9 cellular contexts compared by ENCODE assay signal in genomic region chr12:8045952-8046944, GRCh38. TPM values are rescaled to one million over a fixed set of nuclear protein-coding genes. Genes with fewer than 3 reads are reported as not detected.
DNase-seq lines count a peak whose midpoint lies in the region; ATAC-seq, FAIRE-seq and TF ChIP-seq lines count a peak whose summit lies in the region.
"Had no signal": no experiment of that assay in that cellular context is flagged by ENCODE, and none has a peak within 500 bp of the region (broad histone marks: within the 10 kb centered on the region; RNA-seq: fewer than 3 reads in every experiment).

No MANE protein-coding gene starts in this region.

- TF ChIP-seq CTCF in KMS-11 (conservative IDR thresholded peaks at IDR 0.05; ENCODE audit: low read depth, low read length) (peak; percentile 80), RWPE2 (IDR thresholded peaks at IDR 0.05; ENCODE audit: poor library complexity, severe bottlenecking) (peak; percentile 70), osteoblast (IDR thresholded peaks at IDR 0.05; ENCODE audit: extremely low read depth, low read depth, low read length) (peak; percentile 94), tibial nerve (IDR thresholded peaks at IDR 0.05) (peak; percentile 73 to 92 (median 75))

- TF ChIP-seq EP300 in tibial nerve (IDR thresholded peaks at IDR 0.05): no peak

- 37% methylated on average over 8 of the region's 8 CpGs for WGBS in tibial nerve, 2 donors

- H3K27ac ChIP-seq in KMS-11 (no peak overlapping the region), RWPE2 (ENCODE audit: poor library complexity, severe bottlenecking) (no peak overlapping the region), osteoblast (ENCODE audit: low read depth, low read length) (no peak overlapping the region), tibial nerve (no peak overlapping the region)

- H3K36me3 ChIP-seq in KMS-11 (ENCODE audit: insufficient read depth): no peaks in the 10 kb centered on the region
- H3K36me3 ChIP-seq in RWPE2 (ENCODE audit: low read depth): peaks cover 16% of the 10 kb centered on the region
- H3K36me3 ChIP-seq in osteoblast (ENCODE audit: insufficient read depth, low read length): peaks cover 80% of the 10 kb centered on the region
- H3K36me3 ChIP-seq in tibial nerve: peaks cover 7 to 91% (median 25%) of the 10 kb centered on the region in 3 donors

- H3K4me1 ChIP-seq in KMS-11 (ENCODE audit: low read depth, poor library complexity, severe bottlenecking): peaks cover 3% of the 10 kb centered on the region
- H3K4me1 ChIP-seq in RWPE2 (ENCODE audit: insufficient read depth, poor library complexity, severe bottlenecking): no peaks in the 10 kb centered on the region
- no peaks in the 10 kb centered on the region for H3K4me1 ChIP-seq in osteoblast (ENCODE audit: insufficient read depth, low read length)
- peaks cover 0 to 10% (median 0%) of the 10 kb centered on the region in 4 donors for H3K4me1 ChIP-seq in tibial nerve

- no peaks in the 10 kb centered on the region for H3K27me3 ChIP-seq in KMS-11 (ENCODE audit: insufficient read depth, low read depth)
- no peaks in the 10 kb centered on the region for H3K27me3 ChIP-seq in RWPE2 (ENCODE audit: insufficient read depth, poor library complexity, severe bottlenecking)
- no peaks in the 10 kb centered on the region for H3K27me3 ChIP-seq in osteoblast (ENCODE audit: insufficient read depth, low read length)
- H3K27me3 ChIP-seq in tibial nerve: no peaks in the 10 kb centered on the region

- H3K9me3 ChIP-seq in RWPE2 (ENCODE audit: severe bottlenecking): no peaks in the 10 kb centered on the region
- no peaks in the 10 kb centered on the region for H3K9me3 ChIP-seq in osteoblast (ENCODE audit: low read depth, low read length)
- H3K9me3 ChIP-seq in tibial nerve: no peaks in the 10 kb centered on the region

- H4K20me1 ChIP-seq in KMS-11 (ENCODE audit: insufficient read depth) (no peaks in the 10 kb centered on the region), osteoblast (ENCODE audit: insufficient read depth, low read length) (no peaks in the 10 kb centered on the region)

- no peak for TF ChIP-seq POLR2A in tibial nerve (IDR thresholded peaks at IDR 0.05)

- FAIRE-seq in frontal cortex (lab: Jason Lieb, UNC): peak; percentile 33
- FAIRE-seq: colon had no signal

- H2AFZ ChIP-seq in KMS-11 (ENCODE audit: low read depth) (no peak overlapping the region), osteoblast (ENCODE audit: low read length) (no peak overlapping the region)

- peak; percentile 74 for DNase-seq in EL
- DNase-seq in RWPE2 (ENCODE audit: low spot score): no peak
- peak; percentile 70 for DNase-seq in activated effector memory CD4-positive, alpha-beta T cell treated with Interleukin-2 at 50 U/mL for 16 hours
- DNase-seq in frontal cortex (ENCODE audit: low spot score in 2 of 2): peak; percentile 57 to 78
- peak; percentile 90 for DNase-seq in osteoblast (ENCODE audit: insufficient read length, low spot score, missing footprints)
- DNase-seq in tibial nerve (ENCODE audit: low spot score in 2 of 2): peak; percentile 78 to 91

- no peak overlapping the region for H3K9ac ChIP-seq in KMS-11

- H3K4me2 ChIP-seq in KMS-11 (no peak overlapping the region), osteoblast (ENCODE audit: insufficient read depth, low read length) (no peak overlapping the region)

- H3K4me3 ChIP-seq in KMS-11 (IDR thresholded peaks at IDR 0.05; ENCODE audit: insufficient read depth, low read depth, low read length) (no peak overlapping the region), RWPE2 (ENCODE audit: severe bottlenecking) (no peak overlapping the region), osteoblast (ENCODE audit: insufficient read depth, low read length) (no peak overlapping the region), tibial nerve (no peak overlapping the region)

- ATAC-seq in RWPE2 (ENCODE audit: low read depth) (peak; percentile 49; the same call in 1 of the 3 replicates), HG03378 (IDR thresholded peaks at IDR 0.05; ENCODE audit: unreplicated experiment) (no peak)

- no peaks in the 10 kb centered on the region for H3K79me2 ChIP-seq in KMS-11 (ENCODE audit: insufficient read depth, low read depth)
- peaks cover 4% of the 10 kb centered on the region for H3K79me2 ChIP-seq in osteoblast (ENCODE audit: insufficient read depth, low read length)

RNA-seq across cellular contexts. Expression of gene FOXJ2, which starts 13.7 kb away (rescaled TPM):
- 6.1 TPM for total RNA-seq in frontal cortex
- 10.5 and 11.2 TPM in 2 replicates for total RNA-seq in osteoblast
- 10 to 100 TPM; 19.4 to 24.7 (median 20.1) TPM for total RNA-seq in tibial nerve

RNA-seq across cellular contexts. Expression of gene C3AR1, which starts 19.9 kb away (rescaled TPM):
- total RNA-seq in frontal cortex: 1.6 TPM
- total RNA-seq in osteoblast: 0.29 and 0.72 TPM in 2 replicates
- total RNA-seq in tibial nerve: 10 to 100 TPM in 1 of 4 donors, 1 to 10 TPM in 3; 7.1 to 16.8 (median 9.1) TPM

RNA-seq across cellular contexts. Expression of gene NECAP1, which starts 35.8 kb away (rescaled TPM):
- total RNA-seq in frontal cortex (198 TPM), osteoblast (39.8 and 40.1 TPM in 2 replicates), tibial nerve (10 to 100 TPM; 17.4 to 38.2 (median 32.1) TPM)
